ENCODE assay signal across 9 cellular contexts in the genomic region with DNA sequence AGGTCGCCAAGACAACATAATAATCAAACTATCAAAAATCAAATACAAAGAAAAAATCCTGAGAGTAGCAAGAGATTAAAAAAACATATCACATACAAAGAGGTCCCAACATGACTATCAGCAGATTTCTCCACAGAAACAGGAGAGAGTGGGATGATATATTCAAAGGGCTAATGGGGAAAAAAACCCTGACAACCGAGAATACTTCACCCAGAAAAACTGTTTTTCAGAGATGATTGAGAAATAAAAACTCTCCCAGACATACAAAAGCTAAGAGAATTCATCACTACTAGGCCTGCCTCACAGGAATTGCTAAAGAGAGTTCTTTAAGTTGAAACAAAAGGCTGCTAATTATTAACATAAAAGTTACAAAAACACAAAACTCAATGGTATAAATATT.
"Had no signal": no experiment of that assay in that cellular context is flagged by ENCODE, and none has a peak within 500 bp of the region (broad histone marks: within the 10 kb centered on the region; RNA-seq: fewer than 3 reads in every experiment).

No MANE protein-coding gene starts in this region.

- H3K4me1 ChIP-seq: HAP-1 had no signal

- H3K4me3 ChIP-seq: GM23248, GM23338, HAP-1 had no signal

- H3K27ac ChIP-seq: GM23248 had no signal

- ATAC-seq: GM23338, HCT116 had no signal

- H3K9me3 ChIP-seq: HAP-1 had no signal

- DNase-seq: GM23248, GOT3, H7, H9, HCEC 1CT, HFFc6 had no signal

- H3K36me3 ChIP-seq: HAP-1 had no signal
